ENCODE assay signal across 23 cellular contexts in the genomic region with DNA sequence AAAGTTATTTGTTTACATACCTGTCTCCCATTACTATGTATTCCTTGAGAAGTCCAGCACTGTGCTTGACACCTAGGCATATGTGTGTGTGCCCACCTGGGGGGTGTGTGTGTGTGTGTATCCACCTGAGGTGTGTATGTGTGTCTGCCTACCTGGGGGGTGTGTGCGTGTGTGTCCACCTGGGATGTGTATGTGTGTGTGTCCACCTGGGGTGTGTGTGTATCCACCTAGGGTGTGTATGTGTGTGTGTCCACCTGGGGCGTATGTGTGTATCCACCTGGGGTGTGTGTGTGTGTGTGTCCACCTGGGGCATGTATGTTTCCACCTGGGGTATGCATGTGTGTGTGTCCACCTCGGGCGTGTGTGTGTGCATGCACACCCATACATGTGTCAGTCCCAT.
"Had no signal": no experiment of that assay in that cellular context is flagged by ENCODE, and none has a peak within 500 bp of the region (broad histone marks: within the 10 kb centered on the region; RNA-seq: fewer than 3 reads in every experiment).

No MANE protein-coding gene starts in this region.

- H3K36me3 ChIP-seq: ascending aorta, MG63 had no signal

- H3K9me3 Mint-ChIP-seq: activated B cell treated with CpG ODN at 0.5 μM for 24 hours; activated CD4-positive, alpha-beta T cell treated with anti-CD3 and anti-CD28 coated beads, Interleukin-2, amount 10 ng/mL, durations not matched to agents 24 days and 14 days; activated naive CD8-positive, alpha-beta T cell treated with anti-CD3 and anti-CD28 coated beads, Interleukin-2, amount 50 U/mL, for 24 hours; activated T-cell treated with anti-CD3 and anti-CD28 coated beads, Interleukin-2, amount 50 U/mL, for 24 hours; T-helper 1 cell treated with Interleukin-12 subunit alpha and Interleukin-12 subunit beta and Interleukin-4 antibody, amounts not matched to agents 30 μg/mL and 1 μg/mL, for 36 hours had no signal

- H3K27me3 Mint-ChIP-seq: activated B cell treated with CpG ODN at 0.5 μM for 24 hours; activated CD4-positive, alpha-beta T cell treated with anti-CD3 and anti-CD28 coated beads, Interleukin-2, amount 10 ng/mL, durations not matched to agents 24 days and 14 days; activated CD8-positive, alpha-beta memory T cell treated with anti-CD3 and anti-CD28 coated beads, Interleukin-2, amount 10 ng/mL, durations not matched to agents 7 days and 5 days; activated T-cell treated with anti-CD3 and anti-CD28 coated beads, Interleukin-2, amount 50 U/mL, for 24 hours had no signal

- H3K27ac Mint-ChIP-seq: activated B cell treated with CpG ODN at 0.5 μM for 24 hours; activated CD4-positive, alpha-beta T cell treated with anti-CD3 and anti-CD28 coated beads, Interleukin-2, amount 10 ng/mL, durations not matched to agents 24 days and 14 days; activated CD8-positive, alpha-beta memory T cell treated with anti-CD3 and anti-CD28 coated beads, Interleukin-2, amount 10 ng/mL, durations not matched to agents 7 days and 5 days; activated naive CD4-positive, alpha-beta T cell treated with anti-CD3 and anti-CD28 coated beads, Interleukin-2, amount 50 U/mL, for 72 hours; activated naive CD8-positive, alpha-beta T cell treated with anti-CD3 and anti-CD28 coated beads, Interleukin-2, amount 50 U/mL, for 24 hours; activated T-cell treated with anti-CD3 and anti-CD28 coated beads, Interleukin-2, amount 50 U/mL, for 24 hours; T-helper 1 cell treated with Interleukin-12 subunit alpha and Interleukin-12 subunit beta and Interleukin-4 antibody, amounts not matched to agents 30 μg/mL and 1 μg/mL, for 36 hours had no signal

- H3K4me1 ChIP-seq: body of pancreas had no signal

- H3K27me3 ChIP-seq: ascending aorta, body of pancreas, MG63 had no signal

- H3K36me3 Mint-ChIP-seq: activated CD8-positive, alpha-beta memory T cell treated with anti-CD3 and anti-CD28 coated beads, Interleukin-2, amount 10 ng/mL, durations not matched to agents 7 days and 5 days; activated naive CD4-positive, alpha-beta T cell treated with anti-CD3 and anti-CD28 coated beads, Interleukin-2, amount 50 U/mL, for 72 hours had no signal

- ATAC-seq: activated CD8-positive, alpha-beta memory T cell treated with anti-CD3 and anti-CD28 coated beads, Interleukin-2, amount 10 ng/mL, durations not matched to agents 7 days and 5 days; activated naive CD4-positive, alpha-beta T cell treated with anti-CD3 and anti-CD28 coated beads, Interleukin-2, amount 50 U/mL, for 72 hours; activated naive CD8-positive, alpha-beta T cell treated with anti-CD3 and anti-CD28 coated beads, Interleukin-2, amount 50 U/mL, for 24 hours; body of pancreas; PC-3 had no signal

- H3K4me3 ChIP-seq: ascending aorta, body of pancreas, MG63 had no signal

- H3K4me1 Mint-ChIP-seq: activated B cell treated with CpG ODN at 0.5 μM for 24 hours; activated CD4-positive, alpha-beta T cell treated with anti-CD3 and anti-CD28 coated beads, Interleukin-2, amount 10 ng/mL, durations not matched to agents 24 days and 14 days; activated CD8-positive, alpha-beta memory T cell treated with anti-CD3 and anti-CD28 coated beads, Interleukin-2, amount 10 ng/mL, durations not matched to agents 7 days and 5 days; activated naive CD8-positive, alpha-beta T cell treated with anti-CD3 and anti-CD28 coated beads, Interleukin-2, amount 50 U/mL, for 24 hours had no signal

- H3K4me3 Mint-ChIP-seq: activated B cell treated with CpG ODN at 0.5 μM for 24 hours; activated CD4-positive, alpha-beta T cell treated with anti-CD3 and anti-CD28 coated beads, Interleukin-2, amount 10 ng/mL, durations not matched to agents 24 days and 14 days; activated CD8-positive, alpha-beta memory T cell treated with anti-CD3 and anti-CD28 coated beads, Interleukin-2, amount 10 ng/mL, durations not matched to agents 7 days and 5 days; activated naive CD8-positive, alpha-beta T cell treated with anti-CD3 and anti-CD28 coated beads, Interleukin-2, amount 50 U/mL, for 24 hours; activated T-cell treated with anti-CD3 and anti-CD28 coated beads, Interleukin-2, amount 50 U/mL, for 24 hours; T-helper 1 cell treated with Interleukin-12 subunit alpha and Interleukin-12 subunit beta and Interleukin-4 antibody, amounts not matched to agents 30 μg/mL and 1 μg/mL, for 36 hours had no signal

- H3K27ac ChIP-seq: ascending aorta, body of pancreas had no signal

- H3K9me3 ChIP-seq: ascending aorta, body of pancreas, MG63 had no signal

- DNase-seq: activated B cell treated with CpG ODN at 0.5 μM for 24 hours; activated CD4-positive, alpha-beta T cell treated with anti-CD3 and anti-CD28 coated beads for 1 hour; activated CD4-positive, alpha-beta T cell treated with anti-CD3 and anti-CD28 coated beads, Interleukin-2, amount 10 ng/mL, durations not matched to agents 24 days and 14 days; activated CD4-positive, alpha-beta T cell treated with anti-CD3 and anti-CD28 coated beads, Interleukin-2, amount 50 U/mL, for 48 hours; activated CD8-positive, alpha-beta memory T cell treated with anti-CD3 and anti-CD28 coated beads, Interleukin-2, amount 10 ng/mL, durations not matched to agents 7 days and 5 days; activated effector memory CD4-positive, alpha-beta T cell treated with anti-CD3 and anti-CD28 coated beads, Interleukin-2, amount 50 U/mL, for 16 hours; activated naive CD4-positive, alpha-beta T cell treated with Interleukin-2 at 50 U/mL for 16 hours; activated naive CD8-positive, alpha-beta T cell treated with anti-CD3 and anti-CD28 coated beads, Interleukin-2, amount 50 U/mL, for 24 hours; activated T-cell treated with anti-CD3 and anti-CD28 coated beads, Interleukin-2, amount 50 U/mL, for 24 hours; amniotic stem cell; body of pancreas; MG63; NCI-H1105; NCI-H1436; NCI-H1694 treated with DMSO at 0.1 percent for 48 hours; NCI-H2081; NCI-H446; NCI-H524; PC-3; SHP77 had no signal
